In the genomic region with DNA sequence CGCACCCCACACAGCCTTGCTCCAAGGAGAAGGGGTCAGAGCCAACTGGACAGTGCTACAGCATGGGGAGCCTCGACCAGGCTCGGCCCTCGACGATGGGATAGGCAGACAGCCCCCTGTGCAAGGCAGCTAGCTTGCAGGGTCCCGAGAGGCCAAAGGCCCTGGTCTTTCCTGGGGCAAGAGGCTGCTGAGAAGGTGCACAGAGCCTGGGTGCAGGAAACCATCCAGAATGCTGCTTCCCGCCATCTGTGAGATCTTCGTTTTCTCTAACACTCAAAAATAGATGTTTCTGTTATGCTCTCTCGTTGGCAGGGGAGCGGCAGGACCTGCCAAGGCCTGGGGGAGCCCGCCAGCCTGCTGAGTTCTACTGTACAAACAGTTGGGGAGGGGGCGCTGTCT, we compare ENCODE assay signal across 17 cellular contexts.
DNase-seq lines count a peak whose midpoint lies in the region; FAIRE-seq and TF ChIP-seq lines count a peak whose summit lies in the region.
"Had no signal": no experiment of that assay in that cellular context is flagged by ENCODE, and none has a peak within 500 bp of the region (broad histone marks: within the 10 kb centered on the region; RNA-seq: fewer than 3 reads in every experiment).

No MANE protein-coding gene starts in this region.

- CTCF ChIA-PET in mammary epithelial cell (lab: Charles Lee; ENCODE audit: low non-redundant PET) = no interaction called here
- CTCF ChIA-PET in PC-9 (lab: Charles Lee) = no interaction called here
- CTCF ChIA-PET in RWPE1 (lab: Yijun Ruan, JAX) = no interaction called here

- H3K9ac ChIP-seq in mammary epithelial cell (ENCODE audit: insufficient read depth, low read length) (no peak overlapping the region), astrocyte (ENCODE audit: low read length) (peak overlapping the region; percentile 10)
- H3K9ac ChIP-seq: GM23248 had no signal

- TF ChIP-seq CTCF in breast epithelium (IDR thresholded peaks at IDR 0.05) = no peak
- TF ChIP-seq CTCF in mammary epithelial cell (conservative IDR thresholded peaks at IDR 0.05 in 1 of 2, IDR thresholded peaks at IDR 0.05 in 1 of 2; ENCODE audit: extremely low read depth in 1 of 2, insufficient read depth in 1 of 2, low read depth in 1 of 2, low read length in 2 of 2) = no peak
- TF ChIP-seq CTCF in astrocyte (IDR thresholded peaks at IDR 0.05; ENCODE audit: insufficient read depth, low read depth, low read length) = no peak
- no peak for TF ChIP-seq CTCF in type B pancreatic cell (conservative IDR thresholded peaks at IDR 0.05)
- TF ChIP-seq CTCF in PC-9 (conservative IDR thresholded peaks at IDR 0.05) = no peak
- TF ChIP-seq CTCF in RWPE1 (conservative IDR thresholded peaks at IDR 0.05; ENCODE audit: low read depth) = no peak

- H3K9me3 ChIP-seq in breast epithelium (no peaks in the 10 kb centered on the region), mammary epithelial cell (replicated peaks; ENCODE audit: insufficient read depth, low read length) (no peaks in the 10 kb centered on the region), astrocyte (ENCODE audit: insufficient read depth, low read depth, low read length) (no peaks in the 10 kb centered on the region), PC-9 (ENCODE audit: insufficient read depth, low read depth) (no peaks in the 10 kb centered on the region)

- H3K27ac ChIP-seq in breast epithelium (no peak overlapping the region), mammary epithelial cell (ENCODE audit: insufficient read depth, low read depth, low read length) (no peak overlapping the region), astrocyte (ENCODE audit: low read depth, low read length) (peak overlapping the region; percentile 1), PC-9 (no peak overlapping the region), RWPE1 (no peak overlapping the region)
- H3K27ac ChIP-seq: cardiac muscle cell, GM23248 had no signal

- H3K27ac Mint-ChIP-seq in astrocyte (ENCODE audit: unreplicated experiment) (no peak overlapping the region), type B pancreatic cell (peak overlapping the region; percentile 53)
- H3K27ac Mint-ChIP-seq: activated naive CD4-positive, alpha-beta T cell treated with anti-CD3 and anti-CD28 coated beads, Interleukin-2, amount 50 U/mL, for 72 hours; stimulated activated effector memory CD8-positive, alpha-beta T cell treated with anti-CD3 and anti-CD28 coated beads, Interleukin-12 subunit alpha, Interleukin-12 subunit beta, amount 100 ng/mL, for 72 hours had no signal

- H3K9me2 ChIP-seq in PC-9 (ENCODE audit: insufficient read depth) = no peaks in the 10 kb centered on the region

- H2AFZ ChIP-seq in mammary epithelial cell (ENCODE audit: low read depth, low read length) (no peak overlapping the region), astrocyte (ENCODE audit: low read depth, low read length) (no peak overlapping the region), PC-9 (no peak overlapping the region)
- H2AFZ ChIP-seq: GM23248 had no signal

- peaks cover 26% of the 10 kb centered on the region for H3K4me1 Mint-ChIP-seq in astrocyte (ENCODE audit: low read depth, unreplicated experiment)
- peaks cover 17% of the 10 kb centered on the region for H3K4me1 Mint-ChIP-seq in type B pancreatic cell (ENCODE audit: unreplicated experiment)

- H4K20me1 ChIP-seq in mammary epithelial cell (ENCODE audit: insufficient read depth, low read length) (no peaks in the 10 kb centered on the region), astrocyte (ENCODE audit: insufficient read depth, low read length) (peaks cover 50% of the 10 kb centered on the region), PC-9 (ENCODE audit: insufficient read depth) (no peaks in the 10 kb centered on the region)

- no peaks in the 10 kb centered on the region for H3F3A ChIP-seq in PC-9 (ENCODE audit: insufficient read depth, low read depth)

- no peak overlapping the region for H3K4me3 ChIP-seq in breast epithelium
- H3K4me3 ChIP-seq in mammary epithelial cell (replicated peaks in 1 of 3; ENCODE audit: insufficient read depth in 1 of 3, low read depth in 2 of 3, low read length in 3 of 3) = no peak overlapping the region
- no peak overlapping the region for H3K4me3 ChIP-seq in astrocyte (ENCODE audit: insufficient read depth, low read depth, low read length)
- no peak overlapping the region for H3K4me3 ChIP-seq in PC-9
- H3K4me3 ChIP-seq: cardiac muscle cell, GM23248 had no signal

- peak; percentile 4 to 24 for DNase-seq in breast epithelium (ENCODE audit: low spot score in 2 of 2)
- DNase-seq in mammary epithelial cell = no peak
- no peak for DNase-seq in astrocyte (ENCODE audit: low read depth)
- DNase-seq in mesenteric fat pad (ENCODE audit: low spot score) = peak; percentile 47
- peak; percentile 62 for DNase-seq in type B pancreatic cell (ENCODE audit: extremely low spot score, unreplicated experiment)
- no peak for DNase-seq in PC-9
- no peak for DNase-seq in NCI-H69 (lab: John Stamatoyannopoulos, UW)
- DNase-seq in RWPE1 (ENCODE audit: low spot score) = no peak
- DNase-seq: GM23248, MM.1S, NCI-H526, occipital lobe, T-helper 1 cell had no signal

- peaks cover 0 to 3% of the 10 kb centered on the region in 2 donors for H3K4me1 ChIP-seq in breast epithelium
- H3K4me1 ChIP-seq in mammary epithelial cell (ENCODE audit: insufficient read depth, low read length) = peaks cover 12% of the 10 kb centered on the region
- peaks cover 46% of the 10 kb centered on the region for H3K4me1 ChIP-seq in astrocyte (ENCODE audit: insufficient read depth, low read length)
- H3K4me1 ChIP-seq in PC-9 (replicated peaks; ENCODE audit: insufficient read depth) = peaks cover 9% of the 10 kb centered on the region; the same call in 1 of the 2 replicates

- POLR2A ChIA-PET in PC-9 (lab: Charles Lee; ENCODE audit: unreplicated experiment) (no interaction called here), RWPE1 (lab: Yijun Ruan, JAX; ENCODE audit: low non-redundant PET) (no interaction called here)

- no peak for TF ChIP-seq POLR2A in breast epithelium (IDR thresholded peaks at IDR 0.05)

- intact Hi-C loops in breast epithelium (cut with DNase I; ENCODE audit: low total_unique reads) = no loop called here
- intact Hi-C loops in mammary epithelial cell (cut with micrococcal nuclease) = loop anchor here (5.0 to 10.0 kb wide), 2 partner anchors 84 to 657 kb away; no protein-coding TSS in a partner anchor
- intact Hi-C loops in PC-9 (cut with micrococcal nuclease; ENCODE audit: unreplicated experiment) = no loop called here

- H3K4me3 Mint-ChIP-seq in astrocyte (ENCODE audit: unreplicated experiment) = no peak overlapping the region
- H3K4me3 Mint-ChIP-seq in type B pancreatic cell = no peak overlapping the region
- H3K4me3 Mint-ChIP-seq: stimulated activated effector memory CD8-positive, alpha-beta T cell treated with anti-CD3 and anti-CD28 coated beads, Interleukin-12 subunit alpha, Interleukin-12 subunit beta, amount 100 ng/mL, for 72 hours had no signal

- no peaks in the 10 kb centered on the region for H3K79me2 ChIP-seq in mammary epithelial cell (ENCODE audit: insufficient read depth, low read length)
- H3K79me2 ChIP-seq in astrocyte (ENCODE audit: insufficient read depth, low read length) = no peaks in the 10 kb centered on the region
- H3K79me2 ChIP-seq in PC-9 (ENCODE audit: low read depth) = no peaks in the 10 kb centered on the region

- dilution Hi-C loops in mammary epithelial cell (cut with HindIII; ENCODE audit: low sequenced_read_pairs) = no loop called here

- no TSS peak for BruUV-seq in mammary epithelial cell (replicated peaks; lab: Mats Ljungman, UMichigan)
- BruUV-seq in PC-9 (replicated peaks; lab: Mats Ljungman, UMichigan) = no TSS peak

- H3K27me3 ChIP-seq in breast epithelium = peaks cover 0 to 7% of the 10 kb centered on the region in 2 donors
- no peaks in the 10 kb centered on the region for H3K27me3 ChIP-seq in mammary epithelial cell (ENCODE audit: insufficient read depth, low read length)
- H3K27me3 ChIP-seq in astrocyte (ENCODE audit: insufficient read depth, low read length) = no peaks in the 10 kb centered on the region
- H3K27me3 ChIP-seq in PC-9 (ENCODE audit: insufficient read depth, low read depth) = peaks cover 5% of the 10 kb centered on the region
- H3K27me3 ChIP-seq: cardiac muscle cell had no signal

- FAIRE-seq in astrocyte (lab: Jason Lieb, UNC) = no peak
- FAIRE-seq: frontal cortex had no signal

- H3K9me3 Mint-ChIP-seq in astrocyte (ENCODE audit: unreplicated experiment) (no peaks in the 10 kb centered on the region), type B pancreatic cell (no peaks in the 10 kb centered on the region)
- H3K9me3 Mint-ChIP-seq: activated naive CD4-positive, alpha-beta T cell treated with anti-CD3 and anti-CD28 coated beads, Interleukin-2, amount 50 U/mL, for 72 hours; stimulated activated effector memory CD8-positive, alpha-beta T cell treated with anti-CD3 and anti-CD28 coated beads, Interleukin-12 subunit alpha, Interleukin-12 subunit beta, amount 100 ng/mL, for 72 hours had no signal

- H3K4me2 ChIP-seq in mammary epithelial cell (ENCODE audit: insufficient read depth, low read depth, low read length) (no peak overlapping the region), astrocyte (ENCODE audit: low read length) (no peak overlapping the region), PC-9 (no peak overlapping the region)

- H3K27me3 Mint-ChIP-seq in astrocyte (ENCODE audit: low read depth, unreplicated experiment) = peaks cover 4% of the 10 kb centered on the region
- peaks cover 16% of the 10 kb centered on the region for H3K27me3 Mint-ChIP-seq in type B pancreatic cell

- WGBS in mammary epithelial cell (ENCODE audit: low coverage, missing lambda C conversion rate) = 79% methylated on average over 4 of the region's 12 CpGs

- H3K36me3 ChIP-seq in breast epithelium = no peaks in the 10 kb centered on the region
- H3K36me3 ChIP-seq in mammary epithelial cell (ENCODE audit: insufficient read depth, low read length) = no peaks in the 10 kb centered on the region
- H3K36me3 ChIP-seq in astrocyte (ENCODE audit: insufficient read depth, low read length) = no peaks in the 10 kb centered on the region
- no peaks in the 10 kb centered on the region for H3K36me3 ChIP-seq in PC-9 (ENCODE audit: low read depth)
- H3K36me3 ChIP-seq: cardiac muscle cell had no signal

- peaks cover 9% of the 10 kb centered on the region for H3K36me3 Mint-ChIP-seq in astrocyte (ENCODE audit: low read depth, unreplicated experiment)
- H3K36me3 Mint-ChIP-seq in type B pancreatic cell = no peaks in the 10 kb centered on the region
- H3K36me3 Mint-ChIP-seq: activated naive CD4-positive, alpha-beta T cell treated with anti-CD3 and anti-CD28 coated beads, Interleukin-2, amount 50 U/mL, for 72 hours; stimulated activated effector memory CD8-positive, alpha-beta T cell treated with anti-CD3 and anti-CD28 coated beads, Interleukin-12 subunit alpha, Interleukin-12 subunit beta, amount 100 ng/mL, for 72 hours had no signal

- in situ Hi-C loops in mammary epithelial cell (cut with MboI; ENCODE audit: low sequenced_read_pairs in 2 of 2) = no loop called here

Comparison
In these comparisons a context has a peak if more than half of its experiments do, and no peak if none do; other contexts are left out.
1. DNase-seq: peak in breast epithelium (2 of 2), mesenteric fat pad (single experiment) and type B pancreatic cell (single experiment); none in mammary epithelial cell (single experiment), astrocyte (single experiment), PC-9 (0 of 2), NCI-H69 (single experiment) and RWPE1 (single experiment).